In genomic region chr22:20459862-20460261, GRCh38 we compare ENCODE assay signal across 15 cellular contexts.
"Had no signal": no experiment of that assay in that cellular context is flagged by ENCODE, and none has a peak within 500 bp of the region (broad histone marks: within the 10 kb centered on the region; RNA-seq: fewer than 3 reads in every experiment).

No MANE protein-coding gene starts in this region.

- H3K27ac ChIP-seq: adrenal gland, esophagus muscularis mucosa, heart right ventricle, tibial artery, vagina, WERI-Rb-1 had no signal

- H3K4me3 Mint-ChIP-seq: activated CD4-positive, alpha-beta memory T cell treated with anti-CD3 and anti-CD28 coated beads for 36 hours; activated T-cell treated with anti-CD3 and anti-CD28 coated beads, Interleukin-2, amount 50 U/mL, for 4 hours; dendritic cell treated with granulocyte-macrophage colony-stimulating factor and Interleukin-4, amounts not matched to agents 40 ng/mL and 50 ng/mL, for 4 days had no signal

- DNase-seq: activated CD4-positive, alpha-beta memory T cell treated with anti-CD3 and anti-CD28 coated beads for 36 hours; activated effector memory CD4-positive, alpha-beta T cell treated with anti-CD3 and anti-CD28 coated beads, Interleukin-2, amount 50 U/mL, for 16 hours; activated naive CD4-positive, alpha-beta T cell treated with anti-CD3 and anti-CD28 coated beads, Interleukin-2, amount 50 U/mL, for 16 hours; activated T-cell treated with anti-CD3 and anti-CD28 coated beads, Interleukin-2, amount 50 U/mL, for 4 hours; adrenal gland; effector CD8-positive, alpha-beta T cell; heart right ventricle; left ventricle myocardium superior; stimulated activated naive CD8-positive, alpha-beta T cell treated with anti-CD3 and anti-CD28 coated beads, Interleukin-15, Interleukin-2, amounts not matched to agents 100 U/mL and 50 U/mL, for 24 hours; substantia nigra; WERI-Rb-1 had no signal

- H3K4me3 ChIP-seq: adrenal gland, esophagus muscularis mucosa, heart right ventricle, tibial artery, vagina had no signal

- H3K9me3 Mint-ChIP-seq: activated CD4-positive, alpha-beta memory T cell treated with anti-CD3 and anti-CD28 coated beads for 36 hours; activated T-cell treated with anti-CD3 and anti-CD28 coated beads, Interleukin-2, amount 50 U/mL, for 4 hours; dendritic cell treated with granulocyte-macrophage colony-stimulating factor and Interleukin-4, amounts not matched to agents 40 ng/mL and 50 ng/mL, for 4 days had no signal

- ATAC-seq: activated T-cell treated with anti-CD3 and anti-CD28 coated beads, Interleukin-2, amount 50 U/mL, for 4 hours; heart right ventricle; left ventricle myocardium superior; stimulated activated naive CD8-positive, alpha-beta T cell treated with anti-CD3 and anti-CD28 coated beads, Interleukin-15, Interleukin-2, amounts not matched to agents 100 U/mL and 50 U/mL, for 24 hours had no signal

- H3K27ac Mint-ChIP-seq: activated CD4-positive, alpha-beta memory T cell treated with anti-CD3 and anti-CD28 coated beads for 36 hours; dendritic cell treated with granulocyte-macrophage colony-stimulating factor and Interleukin-4, amounts not matched to agents 40 ng/mL and 50 ng/mL, for 4 days had no signal

- H3K9me3 ChIP-seq: adrenal gland, esophagus muscularis mucosa, heart right ventricle, tibial artery, vagina had no signal

- H3K27me3 ChIP-seq: adrenal gland, esophagus muscularis mucosa, heart right ventricle, tibial artery, vagina had no signal

- H3K27me3 Mint-ChIP-seq: activated CD4-positive, alpha-beta memory T cell treated with anti-CD3 and anti-CD28 coated beads for 36 hours; dendritic cell treated with granulocyte-macrophage colony-stimulating factor and Interleukin-4, amounts not matched to agents 40 ng/mL and 50 ng/mL, for 4 days had no signal
